In the genomic region with DNA sequence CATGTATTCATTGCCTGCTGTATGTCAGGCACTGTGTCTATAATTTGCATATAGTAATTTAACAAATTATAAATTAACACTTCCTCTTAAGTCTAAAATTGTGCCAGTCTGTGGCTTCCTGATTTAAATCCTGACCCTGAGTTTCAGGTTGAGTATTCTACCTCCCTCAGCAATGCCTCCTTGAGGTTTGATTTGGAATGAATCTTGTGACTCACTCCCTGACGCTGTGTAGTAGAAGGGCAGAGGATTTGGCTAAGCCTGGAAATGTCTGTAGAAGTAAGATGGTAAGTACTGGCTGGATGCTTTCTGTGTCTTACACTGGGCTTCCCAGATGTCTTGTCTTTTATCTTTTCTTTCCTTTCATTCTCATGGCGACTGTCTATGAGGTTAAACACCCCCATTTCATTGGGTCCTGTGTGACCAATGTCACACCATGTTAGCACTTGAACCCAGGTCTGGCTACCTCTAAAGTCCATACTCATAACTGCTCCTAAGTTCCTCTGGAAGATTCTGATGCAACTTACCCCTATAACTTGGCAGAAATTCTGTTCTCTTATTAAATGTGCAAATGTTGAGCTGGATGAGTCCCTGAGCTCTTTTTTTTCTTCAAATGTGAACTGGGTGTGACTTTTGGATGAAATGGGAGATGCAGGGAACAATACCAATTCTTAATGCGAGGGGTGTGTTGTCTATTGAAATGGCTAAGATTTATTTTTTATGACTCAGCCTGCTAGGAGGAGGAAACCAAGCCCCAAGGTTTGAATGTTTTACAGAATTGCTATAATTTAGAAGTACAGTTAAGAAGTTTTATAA, we compare ENCODE assay signal across 10 cellular contexts. TPM values are rescaled to one million over a fixed set of nuclear protein-coding genes. Genes with fewer than 3 reads are reported as not detected.
DNase-seq lines count a peak whose midpoint lies in the region; ATAC-seq and TF ChIP-seq lines count a peak whose summit lies in the region.
"Had no signal": no experiment of that assay in that cellular context is flagged by ENCODE, and none has a peak within 500 bp of the region (broad histone marks: within the 10 kb centered on the region; RNA-seq: fewer than 3 reads in every experiment).

No MANE protein-coding gene starts in this region.

- peaks cover 11% of the 10 kb centered on the region for H3K27me3 Mint-ChIP-seq in activated T-helper 17 cell treated with anti-CD3 and anti-CD28 coated beads, Interleukin-2, amount 50 U/mL, for 72 hours

- no TSS peak for BruUV-seq in A673 (replicated peaks; lab: Mats Ljungman, UMichigan)

- no peaks in the 10 kb centered on the region for H3K36me3 Mint-ChIP-seq in activated T-helper 17 cell treated with anti-CD3 and anti-CD28 coated beads, Interleukin-2, amount 50 U/mL, for 72 hours (ENCODE audit: low read depth)

- H3K27ac ChIP-seq in A673 (ENCODE audit: low read depth, low read length, poor library complexity, severe bottlenecking) (no peak overlapping the region), HEK293 (ENCODE audit: extremely low read depth, low read depth, low read length) (no peak overlapping the region)
- H3K27ac ChIP-seq: HL-60 had no signal

- POLR2A ChIA-PET in A673 (lab: Charles Lee; ENCODE audit: low non-redundant PET): no interaction called here
- POLR2A ChIA-PET in HEK293 (lab: Yijun Ruan, JAX): no interaction called here

- H3K4me3 Mint-ChIP-seq in activated T-helper 17 cell treated with anti-CD3 and anti-CD28 coated beads, Interleukin-2, amount 50 U/mL, for 72 hours: no peak overlapping the region

- DNase-seq in A673 (ENCODE audit: low spot score) (peak; percentile 4), iris pigment epithelial cell (ENCODE audit: low read depth) (peak; percentile 79), SKM-1 treated with dmso at 0.1 percent for 144 hours (lab: John Stamatoyannopoulos, UW; ENCODE audit: unreplicated experiment) (no peak), medulla oblongata (ENCODE audit: extremely low spot score) (no peak)
- DNase-seq: Caco-2 had no signal

- no peaks in the 10 kb centered on the region for H3K9me3 Mint-ChIP-seq in activated T-helper 17 cell treated with anti-CD3 and anti-CD28 coated beads, Interleukin-2, amount 50 U/mL, for 72 hours

- H3K27me3 ChIP-seq in A673 (replicated peaks; ENCODE audit: insufficient read depth, low read depth, low read length, poor library complexity): peaks cover 3% of the 10 kb centered on the region

- TF ChIP-seq CTCF in A673 (conservative IDR thresholded peaks at IDR 0.05; ENCODE audit: low read depth, low read length) (no peak), HEK293 (tag by site-specific recombination; IDR thresholded peaks at IDR 0.05) (no peak)

- H3K36me3 ChIP-seq in A673 (ENCODE audit: insufficient read depth, low read length, poor library complexity, severe bottlenecking): no peaks in the 10 kb centered on the region
- H3K36me3 ChIP-seq in HEK293 (ENCODE audit: control insufficient read depth in 2 of 2, insufficient read depth in 1 of 2, low read length in 2 of 2): no peaks in the 10 kb centered on the region

- intact Hi-C loops in A673 (cut with micrococcal nuclease; ENCODE audit: unreplicated experiment): no loop called here

- H3K4me1 ChIP-seq in A673 (ENCODE audit: insufficient read depth, low read length, poor library complexity, severe bottlenecking) (no peaks in the 10 kb centered on the region), HEK293 (ENCODE audit: control insufficient read depth, insufficient read depth, low read length) (peaks cover 3% of the 10 kb centered on the region)

- H3K9me3 ChIP-seq in A673 (ENCODE audit: low read depth, low read length, poor library complexity, severe bottlenecking) (no peaks in the 10 kb centered on the region), HEK293 (ENCODE audit: control insufficient read depth, insufficient read depth, low read depth, low read length) (no peaks in the 10 kb centered on the region)
- H3K9me3 ChIP-seq: Caco-2 had no signal

- peak; percentile 60 for ATAC-seq in activated T-helper 17 cell treated with anti-CD3 and anti-CD28 coated beads, Interleukin-2, amount 50 U/mL, for 72 hours (replicated peaks)
- ATAC-seq in HG03442 (IDR thresholded peaks at IDR 0.05; ENCODE audit: unreplicated experiment): no peak
- ATAC-seq in HG03354 (IDR thresholded peaks at IDR 0.05; ENCODE audit: poor library complexity, severe bottlenecking, unreplicated experiment): no peak

- CTCF ChIA-PET in A673 (lab: Charles Lee): no interaction called here
- CTCF ChIA-PET in HEK293 (lab: Yijun Ruan, JAX): no interaction called here

- H3K4me1 Mint-ChIP-seq in activated T-helper 17 cell treated with anti-CD3 and anti-CD28 coated beads, Interleukin-2, amount 50 U/mL, for 72 hours: no peaks in the 10 kb centered on the region

- H3K4me3 ChIP-seq in A673 (ENCODE audit: low read depth, low read length, poor library complexity, severe bottlenecking) (no peak overlapping the region), HEK293 (ENCODE audit: low read depth, low read length) (no peak overlapping the region)

- H3K27ac Mint-ChIP-seq in activated T-helper 17 cell treated with anti-CD3 and anti-CD28 coated beads, Interleukin-2, amount 50 U/mL, for 72 hours: no peak overlapping the region

TF ChIP-seq in HEK293, 187 proteins besides CTCF, POLR2A, EP300 and RAD21 (continues in another document):
- TF ChIP-seq KLF1 (tag by site-specific recombination; IDR thresholded peaks at IDR 0.05) (peak; percentile 33; the same call in 1 of the 2 replicates), OVOL3 (tag by site-specific recombination; IDR thresholded peaks at IDR 0.05) (no peak), ZNF792 (tag by site-specific recombination; IDR thresholded peaks at IDR 0.05) (0 out of 2 replicates have a peak, but pooled peaks have one; percentile 56), FEZF1 (tag by site-specific recombination; IDR thresholded peaks at IDR 0.05) (no peak), ZNF335 (tag by site-specific recombination; conservative IDR thresholded peaks at IDR 0.05) (no peak), ZBTB48 (tag by site-specific recombination; IDR thresholded peaks at IDR 0.05) (0 out of 2 replicates have a peak, but pooled peaks have one; percentile 21), ZIC2 (tag by site-specific recombination; IDR thresholded peaks at IDR 0.05) (no peak), ZNF292 (tag by site-specific recombination; IDR thresholded peaks at IDR 0.05; ENCODE audit: borderline replicate concordance, low read depth) (no peak), YY1 (tag by site-specific recombination; IDR thresholded peaks at IDR 0.05) (no peak)
- TF ChIP-seq, protein P1, sequence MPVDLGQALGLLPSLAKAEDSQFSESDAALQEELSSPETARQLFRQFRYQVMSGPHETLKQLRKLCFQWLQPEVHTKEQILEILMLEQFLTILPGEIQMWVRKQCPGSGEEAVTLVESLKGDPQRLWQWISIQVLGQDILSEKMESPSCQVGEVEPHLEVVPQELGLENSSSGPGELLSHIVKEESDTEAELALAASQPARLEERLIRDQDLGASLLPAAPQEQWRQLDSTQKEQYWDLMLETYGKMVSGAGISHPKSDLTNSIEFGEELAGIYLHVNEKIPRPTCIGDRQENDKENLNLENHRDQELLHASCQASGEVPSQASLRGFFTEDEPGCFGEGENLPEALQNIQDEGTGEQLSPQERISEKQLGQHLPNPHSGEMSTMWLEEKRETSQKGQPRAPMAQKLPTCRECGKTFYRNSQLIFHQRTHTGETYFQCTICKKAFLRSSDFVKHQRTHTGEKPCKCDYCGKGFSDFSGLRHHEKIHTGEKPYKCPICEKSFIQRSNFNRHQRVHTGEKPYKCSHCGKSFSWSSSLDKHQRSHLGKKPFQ (tag by site-specific recombination; IDR thresholded peaks at IDR 0.05): peak; percentile 73
- TF ChIP-seq, protein P2, sequence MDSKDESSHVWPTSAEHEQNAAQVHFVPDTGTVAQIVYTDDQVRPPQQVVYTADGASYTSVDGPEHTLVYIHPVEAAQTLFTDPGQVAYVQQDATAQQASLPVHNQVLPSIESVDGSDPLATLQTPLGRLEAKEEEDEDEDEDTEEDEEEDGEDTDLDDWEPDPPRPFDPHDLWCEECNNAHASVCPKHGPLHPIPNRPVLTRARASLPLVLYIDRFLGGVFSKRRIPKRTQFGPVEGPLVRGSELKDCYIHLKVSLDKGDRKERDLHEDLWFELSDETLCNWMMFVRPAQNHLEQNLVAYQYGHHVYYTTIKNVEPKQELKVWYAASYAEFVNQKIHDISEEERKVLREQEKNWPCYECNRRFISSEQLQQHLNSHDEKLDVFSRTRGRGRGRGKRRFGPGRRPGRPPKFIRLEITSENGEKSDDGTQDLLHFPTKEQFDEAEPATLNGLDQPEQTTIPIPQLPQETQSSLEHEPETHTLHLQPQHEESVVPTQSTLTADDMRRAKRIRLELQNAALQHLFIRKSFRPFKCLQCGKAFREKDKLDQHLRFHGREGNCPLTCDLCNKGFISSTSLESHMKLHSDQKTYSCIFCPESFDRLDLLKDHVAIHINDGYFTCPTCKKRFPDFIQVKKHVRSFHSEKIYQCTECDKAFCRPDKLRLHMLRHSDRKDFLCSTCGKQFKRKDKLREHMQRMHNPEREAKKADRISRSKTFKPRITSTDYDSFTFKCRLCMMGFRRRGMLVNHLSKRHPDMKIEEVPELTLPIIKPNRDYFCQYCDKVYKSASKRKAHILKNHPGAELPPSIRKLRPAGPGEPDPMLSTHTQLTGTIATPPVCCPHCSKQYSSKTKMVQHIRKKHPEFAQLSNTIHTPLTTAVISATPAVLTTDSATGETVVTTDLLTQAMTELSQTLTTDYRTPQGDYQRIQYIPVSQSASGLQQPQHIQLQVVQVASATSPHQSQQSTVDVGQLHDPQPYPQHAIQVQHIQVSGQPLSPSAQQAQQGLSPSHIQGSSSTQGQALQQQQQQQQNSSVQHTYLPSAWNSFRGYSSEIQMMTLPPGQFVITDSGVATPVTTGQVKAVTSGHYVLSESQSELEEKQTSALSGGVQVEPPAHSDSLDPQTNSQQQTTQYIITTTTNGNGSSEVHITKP (tag by site-specific recombination; IDR thresholded peaks at IDR 0.05): 0 out of 2 replicates have a peak, but pooled peaks have one; percentile 44
- TF ChIP-seq, protein P3, sequence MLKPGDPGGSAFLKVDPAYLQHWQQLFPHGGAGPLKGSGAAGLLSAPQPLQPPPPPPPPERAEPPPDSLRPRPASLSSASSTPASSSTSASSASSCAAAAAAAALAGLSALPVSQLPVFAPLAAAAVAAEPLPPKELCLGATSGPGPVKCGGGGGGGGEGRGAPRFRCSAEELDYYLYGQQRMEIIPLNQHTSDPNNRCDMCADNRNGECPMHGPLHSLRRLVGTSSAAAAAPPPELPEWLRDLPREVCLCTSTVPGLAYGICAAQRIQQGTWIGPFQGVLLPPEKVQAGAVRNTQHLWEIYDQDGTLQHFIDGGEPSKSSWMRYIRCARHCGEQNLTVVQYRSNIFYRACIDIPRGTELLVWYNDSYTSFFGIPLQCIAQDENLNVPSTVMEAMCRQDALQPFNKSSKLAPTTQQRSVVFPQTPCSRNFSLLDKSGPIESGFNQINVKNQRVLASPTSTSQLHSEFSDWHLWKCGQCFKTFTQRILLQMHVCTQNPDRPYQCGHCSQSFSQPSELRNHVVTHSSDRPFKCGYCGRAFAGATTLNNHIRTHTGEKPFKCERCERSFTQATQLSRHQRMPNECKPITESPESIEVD (tag by site-specific recombination; IDR thresholded peaks at IDR 0.05): peak; percentile 27; the same call in 1 of the 2 replicates

RNA-seq across cellular contexts. Expression of gene PLCE1, which starts 48.5 kb away (rescaled TPM):
- 0.26 and 0.31 TPM in 2 replicates for total RNA-seq in A673 (2021)
- under 1 TPM; 0.08 to 0.09 TPM for total RNA-seq in activated T-helper 17 cell treated with anti-CD3 and anti-CD28 coated beads, Interleukin-2, amount 50 U/mL, for 72 hours

Comparison
In these comparisons a context has a peak if more than half of its experiments do, and no peak if none do; other contexts are left out.
1. DNase-seq: peak in A673 (single experiment) and iris pigment epithelial cell (single experiment); none in SKM-1 treated with dmso at 0.1 percent for 144 hours (single experiment) and medulla oblongata (single experiment).